In genomic region chr19:14073925-14074838, GRCh38 we compare ENCODE assay signal across 9 cellular contexts. TPM values are rescaled to one million over a fixed set of nuclear protein-coding genes. Genes with fewer than 3 reads are reported as not detected.
DNase-seq lines count a peak whose midpoint lies in the region; ATAC-seq and TF ChIP-seq lines count a peak whose summit lies in the region.
"Had no signal": no experiment of that assay in that cellular context is flagged by ENCODE, and none has a peak within 500 bp of the region (broad histone marks: within the 10 kb centered on the region; RNA-seq: fewer than 3 reads in every experiment).

No MANE protein-coding gene starts in this region.

- no peaks in the 10 kb centered on the region for H3K9me3 Mint-ChIP-seq in CD4-positive, alpha-beta memory T cell
- no peaks in the 10 kb centered on the region for H3K9me3 Mint-ChIP-seq in activated naive CD4-positive, alpha-beta T cell treated with anti-CD3 and anti-CD28 coated beads, Interleukin-2, amount 10 ng/mL, durations not matched to agents 7 days and 5 days

- H3K27me3 Mint-ChIP-seq in CD4-positive, alpha-beta memory T cell, result no peaks in the 10 kb centered on the region
- H3K27me3 Mint-ChIP-seq in activated naive CD4-positive, alpha-beta T cell treated with anti-CD3 and anti-CD28 coated beads, Interleukin-2, amount 10 ng/mL, durations not matched to agents 7 days and 5 days, result peaks cover 56% of the 10 kb centered on the region

- DNase-seq in CD4-positive, alpha-beta memory T cell, result no peak
- DNase-seq in HS-5 (ENCODE audit: low read depth), result peak; percentile 35
- peak; percentile 43 for DNase-seq in activated naive CD4-positive, alpha-beta T cell treated with anti-CD3 and anti-CD28 coated beads, Interleukin-2, amount 10 ng/mL, durations not matched to agents 7 days and 5 days
- DNase-seq in right atrium auricular region (ENCODE audit: low spot score), result peak; percentile 63
- DNase-seq in sciatic nerve (ENCODE audit: low spot score), result no peak
- DNase-seq in middle frontal gyrus (ENCODE audit: extremely low spot score, low spot score), result no peak
- DNase-seq in effector CD4-positive, alpha-beta T cell, result no peak

- CTCF ChIA-PET in CD4-positive, alpha-beta memory T cell (lab: Charles Lee; ENCODE audit: partially characterized antibody), result interaction anchor here (0.6 to 6.9 kb wide), 25 partner anchors 8 to 199 kb away, joined by 3 to 65 read pairs (median 5); partner anchors contain the start of genes ASF1B, IL27RA and PALM3
- CTCF ChIA-PET in activated naive CD4-positive, alpha-beta T cell treated with anti-CD3 and anti-CD28 coated beads, Interleukin-2, amount 10 ng/mL, durations not matched to agents 7 days and 5 days (lab: Charles Lee), result interaction anchor here (0.9 to 6.7 kb wide), 12 partner anchors 8 to 202 kb away, joined by 3 to 70 read pairs (median 5); partner anchors contain the start of gene ASF1B

- intact Hi-C loops in CD4-positive, alpha-beta memory T cell (cut with micrococcal nuclease), result loop anchor here (1.0 to 10.0 kb wide), 9 partner anchors 15 to 477 kb away; partner anchors contain the start of genes DCAF15 and SAMD1
- intact Hi-C loops in sciatic nerve (cut with DNase I), result no loop called here

- peak overlapping the region; percentile 61 for H3K27ac ChIP-seq in CD4-positive, alpha-beta memory T cell (ENCODE audit: low read depth, low read length)
- H3K27ac ChIP-seq in right atrium auricular region, result peak overlapping the region; percentile 94 to 95

- ATAC-seq in sciatic nerve (peak; percentile 23), HG03460 (IDR thresholded peaks at IDR 0.05; ENCODE audit: unreplicated experiment) (no peak)

- peak overlapping the region; percentile 89 to 98 (median 93) for H3K4me3 Mint-ChIP-seq in CD4-positive, alpha-beta memory T cell
- H3K4me3 Mint-ChIP-seq in activated naive CD4-positive, alpha-beta T cell treated with anti-CD3 and anti-CD28 coated beads, Interleukin-2, amount 10 ng/mL, durations not matched to agents 7 days and 5 days, result peak overlapping the region; percentile 91

- TF ChIP-seq CTCF in right atrium auricular region (IDR thresholded peaks at IDR 0.05), result no peak

- peaks cover 31% of the 10 kb centered on the region for H3K4me1 ChIP-seq in CD4-positive, alpha-beta memory T cell (ENCODE audit: insufficient read depth, low read length)
- peaks cover 0 to 39% of the 10 kb centered on the region in 2 donors for H3K4me1 ChIP-seq in right atrium auricular region

- H3K36me3 ChIP-seq in CD4-positive, alpha-beta memory T cell (ENCODE audit: insufficient read depth, low read length), result no peaks in the 10 kb centered on the region
- H3K36me3 ChIP-seq in right atrium auricular region, result no peaks in the 10 kb centered on the region

- H3K4me1 Mint-ChIP-seq in CD4-positive, alpha-beta memory T cell, result peaks cover 7 to 28% (median 15%) of the 10 kb centered on the region in 4 donors
- peaks cover 32% of the 10 kb centered on the region for H3K4me1 Mint-ChIP-seq in activated naive CD4-positive, alpha-beta T cell treated with anti-CD3 and anti-CD28 coated beads, Interleukin-2, amount 10 ng/mL, durations not matched to agents 7 days and 5 days

- peak overlapping the region; percentile 70 to 97 (median 88) for H3K27ac Mint-ChIP-seq in CD4-positive, alpha-beta memory T cell
- peak overlapping the region; percentile 85 for H3K27ac Mint-ChIP-seq in activated naive CD4-positive, alpha-beta T cell treated with anti-CD3 and anti-CD28 coated beads, Interleukin-2, amount 10 ng/mL, durations not matched to agents 7 days and 5 days

- no peaks in the 10 kb centered on the region for H3K27me3 ChIP-seq in CD4-positive, alpha-beta memory T cell (ENCODE audit: insufficient read depth, low read length)
- H3K27me3 ChIP-seq in right atrium auricular region, result no peaks in the 10 kb centered on the region

- H3K36me3 Mint-ChIP-seq in CD4-positive, alpha-beta memory T cell, result peaks cover 0 to 1% of the 10 kb centered on the region in 2 donors
- H3K36me3 Mint-ChIP-seq in activated naive CD4-positive, alpha-beta T cell treated with anti-CD3 and anti-CD28 coated beads, Interleukin-2, amount 10 ng/mL, durations not matched to agents 7 days and 5 days, result no peaks in the 10 kb centered on the region

- H3K9me3 ChIP-seq in CD4-positive, alpha-beta memory T cell (ENCODE audit: control insufficient read depth in 1 of 2, low read length in 2 of 2), result no peaks in the 10 kb centered on the region
- H3K9me3 ChIP-seq in right atrium auricular region, result no peaks in the 10 kb centered on the region

- peak overlapping the region; percentile 70 to 90 for H3K4me3 ChIP-seq in CD4-positive, alpha-beta memory T cell (ENCODE audit: low read length in 2 of 2)
- H3K4me3 ChIP-seq in right atrium auricular region, result peak overlapping the region; percentile 70 to 75

- POLR2A ChIA-PET in CD4-positive, alpha-beta memory T cell (lab: Charles Lee; ENCODE audit: partially characterized antibody), result interaction anchor here (0.7 to 4.2 kb wide), 11 partner anchors 7 to 211 kb away, joined by 3 to 30 read pairs (median 4); partner anchors contain the start of genes ASF1B, DCAF15, IL27RA and PRKACA

RNA-seq across cellular contexts. Expression of gene MISP3, which starts 1.6 kb away (rescaled TPM):
- total RNA-seq in CD4-positive, alpha-beta memory T cell, result 1 to 10 TPM; 1.3 to 1.6 TPM
- 1 to 10 TPM in 1 of 2 donors, under 1 TPM in 1; 0.68 to 1.1 TPM for polyA plus RNA-seq in CD4-positive, alpha-beta memory T cell
- total RNA-seq in right atrium auricular region (10 to 100 TPM in 1 of 2 donors, 1 to 10 TPM in 1; 8.7 to 12.1 TPM), sciatic nerve (5.6 TPM)

RNA-seq across cellular contexts. Expression of gene C19orf67, which starts 11.4 kb away (rescaled TPM):
- total RNA-seq in CD4-positive, alpha-beta memory T cell, result under 1 TPM in 1 of 2 experiments, not detected in 1; 0.55 TPM
- polyA plus RNA-seq in CD4-positive, alpha-beta memory T cell, result not detected
- total RNA-seq in right atrium auricular region (not detected), sciatic nerve (not detected)

RNA-seq across cellular contexts. Expression of gene PALM3, which starts 12.3 kb away (rescaled TPM):
- total RNA-seq in CD4-positive, alpha-beta memory T cell, result not detected
- polyA plus RNA-seq in CD4-positive, alpha-beta memory T cell, result not detected
- under 1 TPM; 0.28 to 0.37 TPM for total RNA-seq in right atrium auricular region
- total RNA-seq in sciatic nerve, result 4.5 TPM
- total RNA-seq: T-helper 2 cell treated with Interferon-gamma antibody and Interleukin-4, amounts not matched to agents 100 ng/mL and 5 ng/mL, for 36 hours had no signal

RNA-seq across cellular contexts. Expression of gene SAMD1, which starts 16.4 kb away (rescaled TPM):
- total RNA-seq in CD4-positive, alpha-beta memory T cell, result 10 to 100 TPM; 36.7 to 43.3 TPM
- 1 to 10 TPM in 1 of 2 donors, under 1 TPM in 1; 0.16 to 2.4 TPM for polyA plus RNA-seq in CD4-positive, alpha-beta memory T cell
- 10 to 100 TPM; 20.2 to 38.2 TPM for total RNA-seq in right atrium auricular region
- 22.2 TPM for total RNA-seq in sciatic nerve

RNA-seq across cellular contexts. Expression of gene IL27RA, which starts 42.6 kb away (rescaled TPM):
- total RNA-seq in CD4-positive, alpha-beta memory T cell, result 10 to 100 TPM; 74.3 to 76.2 TPM
- polyA plus RNA-seq in CD4-positive, alpha-beta memory T cell, result 100 to 1,000 TPM; 101 to 104 TPM
- total RNA-seq in right atrium auricular region (1 to 10 TPM; 3.5 to 3.7 TPM), sciatic nerve (5.7 TPM)

Comparison
In these comparisons a context has a peak if more than half of its experiments do, and no peak if none do; other contexts are left out.
1. DNase-seq: peak in HS-5 (single experiment), activated naive CD4-positive, alpha-beta T cell treated with anti-CD3 and anti-CD28 coated beads, Interleukin-2, amount 10 ng/mL, durations not matched to agents 7 days and 5 days (single experiment) and right atrium auricular region (single experiment); none in CD4-positive, alpha-beta memory T cell (0 of 5), sciatic nerve (single experiment), middle frontal gyrus (single experiment) and effector CD4-positive, alpha-beta T cell (single experiment).